Comparison of ENCODE assay signal across 15 cellular contexts in the genomic region with DNA sequence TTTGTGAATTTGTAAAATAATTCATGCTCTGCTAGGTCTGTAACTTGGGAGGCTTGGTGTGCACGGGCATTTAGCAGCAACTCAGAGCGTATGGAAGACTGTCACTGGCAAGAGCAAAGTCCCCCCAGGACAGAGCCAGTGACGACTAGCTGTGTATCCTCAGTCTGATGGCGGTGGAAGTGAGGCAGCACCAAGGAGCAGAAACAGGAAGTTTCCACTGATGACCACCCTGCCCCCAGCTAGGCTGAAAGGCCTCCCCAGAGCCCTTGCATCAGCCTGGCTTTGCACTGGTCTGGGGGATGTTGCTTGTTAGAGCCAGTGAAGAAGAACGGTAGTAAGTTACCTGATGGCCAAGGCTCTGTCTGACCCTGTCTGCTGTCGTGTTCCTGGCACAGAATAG.
A peak's percentile ranks its signal among the peaks of the same experiment; 100 is the strongest.
DNase-seq lines count a peak whose midpoint lies in the region; ATAC-seq, FAIRE-seq and TF ChIP-seq lines count a peak whose summit lies in the region.
"Had no signal": no experiment of that assay in that cellular context is flagged by ENCODE, and none has a peak within 500 bp of the region (broad histone marks: within the 10 kb centered on the region; RNA-seq: fewer than 3 reads in every experiment).

No MANE protein-coding gene starts in this region.

- no peak for FAIRE-seq in pancreas (lab: Jason Lieb, UNC)
- FAIRE-seq: TTC549 had no signal

- DNase-seq in OCI-M2 (lab: John Stamatoyannopoulos, UW; ENCODE audit: unreplicated experiment) = peak; percentile 1
- DNase-seq in glomerular visceral epithelial cell (ENCODE audit: extremely low spot score) = peak; percentile 69
- DNase-seq in pancreas = no peak
- DNase-seq in stimulated activated CD4-positive, alpha-beta T cell treated with anti-CD3 and anti-CD28 coated beads, Interleukin-2, amount 100 ng/mL, for 48 hours = no peak
- no peak for DNase-seq in suprapubic skin (ENCODE audit: low spot score in 2 of 2)
- DNase-seq in middle frontal gyrus (ENCODE audit: extremely low spot score, low spot score) = no peak
- DNase-seq in T-helper 2 cell treated with Interferon-gamma antibody and Interleukin-4, amounts not matched to agents 5 μg/mL and 100 μg/mL, for 36 hours (ENCODE audit: low spot score) = no peak
- DNase-seq: activated naive CD4-positive, alpha-beta T cell; DMS53; effector CD4-positive, alpha-beta T cell; lower lobe of right lung; NCI-H524; stomach had no signal

- no peaks in the 10 kb centered on the region for H3K9me3 ChIP-seq in HEK293 (ENCODE audit: control insufficient read depth, insufficient read depth, low read depth, low read length)
- H3K9me3 ChIP-seq in pancreas = no peaks in the 10 kb centered on the region
- H3K9me3 ChIP-seq in suprapubic skin = no peaks in the 10 kb centered on the region
- H3K9me3 ChIP-seq: lower lobe of right lung, stomach had no signal

- H3K36me3 ChIP-seq in HEK293 (ENCODE audit: control insufficient read depth in 2 of 2, insufficient read depth in 1 of 2, low read length in 2 of 2) = no peaks in the 10 kb centered on the region
- H3K36me3 ChIP-seq in pancreas = no peaks in the 10 kb centered on the region
- no peaks in the 10 kb centered on the region for H3K36me3 ChIP-seq in suprapubic skin
- H3K36me3 ChIP-seq: lower lobe of right lung, stomach had no signal

- TF ChIP-seq EP300 in suprapubic skin (IDR thresholded peaks at IDR 0.05) = no peak

- H3K27me3 Mint-ChIP-seq in T-helper 2 cell treated with Interferon-gamma antibody and Interleukin-4, amounts not matched to agents 5 μg/mL and 100 μg/mL, for 36 hours (ENCODE audit: low read depth) = no peaks in the 10 kb centered on the region

- POLR2A ChIA-PET in HEK293 (lab: Yijun Ruan, JAX) = no interaction called here

- H3K27ac Mint-ChIP-seq in T-helper 2 cell treated with Interferon-gamma antibody and Interleukin-4, amounts not matched to agents 5 μg/mL and 100 μg/mL, for 36 hours = no peak overlapping the region

- H3K4me3 Mint-ChIP-seq in T-helper 2 cell treated with Interferon-gamma antibody and Interleukin-4, amounts not matched to agents 5 μg/mL and 100 μg/mL, for 36 hours = no peak overlapping the region

- CTCF ChIA-PET in HEK293 (lab: Yijun Ruan, JAX) = interaction anchor here (0.6 to 14.5 kb wide), 11 partner anchors 25 to 278 kb away, joined by 3 to 365 read pairs (median 3); no protein-coding TSS in a partner anchor

- no peak for TF ChIP-seq CTCF in HEK293 (tag by site-specific recombination; IDR thresholded peaks at IDR 0.05)
- TF ChIP-seq CTCF in pancreas (IDR thresholded peaks at IDR 0.05) = no peak
- no peak for TF ChIP-seq CTCF in suprapubic skin (IDR thresholded peaks at IDR 0.05)

- H3K4me1 ChIP-seq in HEK293 (ENCODE audit: control insufficient read depth, insufficient read depth, low read length) (no peaks in the 10 kb centered on the region), pancreas (peaks cover 0 to 13% (median 5%) of the 10 kb centered on the region in 3 donors), suprapubic skin (peaks cover 16% of the 10 kb centered on the region)

- no peak for TF ChIP-seq POLR2A in suprapubic skin (IDR thresholded peaks at IDR 0.05)

- 65 to 67% methylated on average over 6 of the region's 6 CpGs for WGBS in pancreas, 2 donors
- WGBS in suprapubic skin = 57% methylated on average over 3 of the region's 6 CpGs

- H3K4me3 ChIP-seq in HEK293 (ENCODE audit: low read depth, low read length) = no peak overlapping the region
- H3K4me3 ChIP-seq in pancreas = no peak overlapping the region
- H3K4me3 ChIP-seq in suprapubic skin = no peak overlapping the region
- H3K4me3 ChIP-seq: lower lobe of right lung, stomach had no signal

- H3K4me1 Mint-ChIP-seq in T-helper 2 cell treated with Interferon-gamma antibody and Interleukin-4, amounts not matched to agents 5 μg/mL and 100 μg/mL, for 36 hours (ENCODE audit: low read depth) = peaks cover 16% of the 10 kb centered on the region

- H3K36me3 Mint-ChIP-seq in T-helper 2 cell treated with Interferon-gamma antibody and Interleukin-4, amounts not matched to agents 5 μg/mL and 100 μg/mL, for 36 hours (ENCODE audit: low read depth) = no peaks in the 10 kb centered on the region

- H3K9me3 Mint-ChIP-seq in T-helper 2 cell treated with Interferon-gamma antibody and Interleukin-4, amounts not matched to agents 5 μg/mL and 100 μg/mL, for 36 hours = no peaks in the 10 kb centered on the region

- no peaks in the 10 kb centered on the region for H3K27me3 ChIP-seq in pancreas
- no peaks in the 10 kb centered on the region for H3K27me3 ChIP-seq in suprapubic skin
- H3K27me3 ChIP-seq: stomach had no signal

- ATAC-seq in pancreas = peak in 3 of 4 donors; percentile 24 to 54 (median 54)

- H3K27ac ChIP-seq in HEK293 (ENCODE audit: extremely low read depth, low read depth, low read length) = no peak overlapping the region
- H3K27ac ChIP-seq in pancreas = peak overlapping the region in 1 of 4 donors; percentile 17
- no peak overlapping the region for H3K27ac ChIP-seq in suprapubic skin
- H3K27ac ChIP-seq: lower lobe of right lung, stomach had no signal

- intact Hi-C loops in pancreas (cut with DNase I) = loop anchor here in 1 of 3 donors (10.0 kb wide), 1 partner anchor 53 kb away; no protein-coding TSS in a partner anchor

TF ChIP-seq in HEK293, 187 proteins besides CTCF, POLR2A, EP300 and RAD21:
- TF ChIP-seq GLIS1 (tag by site-specific recombination; IDR thresholded peaks at IDR 0.05) = peak; percentile 84
- TF ChIP-seq ZNF510 (tag by site-specific recombination; IDR thresholded peaks at IDR 0.05; ENCODE audit: insufficient replicate concordance) = no peak
- TF ChIP-seq ZBTB17 (tag by site-specific recombination; IDR thresholded peaks at IDR 0.05) = no peak

Comparison
In these comparisons a context has a peak if more than half of its experiments do, and no peak if none do; other contexts are left out.
1. DNase-seq: peak in OCI-M2 (single experiment) and glomerular visceral epithelial cell (single experiment); none in pancreas (0 of 6), stimulated activated CD4-positive, alpha-beta T cell treated with anti-CD3 and anti-CD28 coated beads, Interleukin-2, amount 100 ng/mL, for 48 hours (0 of 2), suprapubic skin (0 of 2), middle frontal gyrus (single experiment) and T-helper 2 cell treated with Interferon-gamma antibody and Interleukin-4, amounts not matched to agents 5 μg/mL and 100 μg/mL, for 36 hours (single experiment).